ENCODE assay signal across 31 cellular contexts in the genomic region with DNA sequence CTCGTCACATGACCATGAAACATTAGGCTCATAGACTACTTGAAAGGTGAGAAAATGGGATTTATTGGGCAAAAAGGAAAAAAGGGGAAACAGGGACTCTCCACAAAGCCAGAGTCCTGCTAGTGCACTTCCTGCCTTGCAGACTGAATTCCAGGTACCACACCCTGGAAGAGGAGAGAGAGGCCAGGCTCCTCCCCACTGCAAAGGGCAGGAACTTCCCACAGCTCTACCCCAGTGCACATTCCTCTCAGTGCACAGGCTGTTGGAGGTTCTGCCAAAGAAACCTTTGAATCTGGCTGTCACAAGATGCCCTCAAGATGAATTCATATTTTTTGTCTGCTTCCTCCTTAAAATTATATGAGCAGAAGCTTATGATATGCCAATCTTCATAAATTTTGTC.
DNase-seq lines count a peak whose midpoint lies in the region; ATAC-seq and TF ChIP-seq lines count a peak whose summit lies in the region.
"Had no signal": no experiment of that assay in that cellular context is flagged by ENCODE, and none has a peak within 500 bp of the region (broad histone marks: within the 10 kb centered on the region; RNA-seq: fewer than 3 reads in every experiment).

No MANE protein-coding gene starts in this region.

- H3K27ac Mint-ChIP-seq in WTC11: no peak overlapping the region
- no peak overlapping the region for H3K27ac Mint-ChIP-seq in T-cell
- H3K27ac Mint-ChIP-seq: activated CD4-positive, alpha-beta T cell treated with anti-CD3 and anti-CD28 coated beads, Interleukin-2, amount 10 ng/mL, durations not matched to agents 7 days and 5 days; activated naive CD4-positive, alpha-beta T cell treated with anti-CD3 and anti-CD28 coated beads, Interleukin-2, amount 50 U/mL, for 24 hours; activated T-helper 1 cell treated with anti-CD3 and anti-CD28 coated beads, Interleukin-12 subunit alpha, Interleukin-12 subunit beta, Interleukin-2, Interleukin-4 antibody, amounts not matched to agents 30 ng/mL and 10 ng/mL and 1 ng/mL, durations not matched to agents 14 hours and 24 hours and 36 hours; CD14-positive monocyte; immature natural killer cell had no signal

- no peak for TF ChIP-seq POLR2A in IMR-90 (IDR thresholded peaks at IDR 0.05; ENCODE audit: low read depth, low read length)

- in situ Hi-C loops in IMR-90 (cut with MboI; ENCODE audit: low sequenced_read_pairs): no loop called here

- no peak overlapping the region for H3K18ac ChIP-seq in IMR-90 (ENCODE audit: low read depth, low read length)

- peak overlapping the region; percentile 56 for H2AFZ ChIP-seq in IMR-90 (replicated peaks; ENCODE audit: low read length, poor library complexity)

- intact Hi-C loops in IMR-90 (cut with micrococcal nuclease) (no loop called here), lower lobe of right lung (cut with DNase I) (no loop called here)

- no peak overlapping the region for H2BK120ac ChIP-seq in IMR-90 (ENCODE audit: low read depth, low read length)

- H3K4me1 Mint-ChIP-seq in WTC11 (no peaks in the 10 kb centered on the region), T-cell (no peaks in the 10 kb centered on the region)
- H3K4me1 Mint-ChIP-seq: activated CD4-positive, alpha-beta T cell treated with anti-CD3 and anti-CD28 coated beads, Interleukin-2, amount 10 ng/mL, durations not matched to agents 7 days and 5 days; activated naive CD4-positive, alpha-beta T cell treated with anti-CD3 and anti-CD28 coated beads, Interleukin-2, amount 50 U/mL, for 24 hours; CD14-positive monocyte; central memory CD8-positive, alpha-beta T cell; immature natural killer cell; neural crest cell had no signal

- H3K56ac ChIP-seq in IMR-90 (ENCODE audit: extremely low read depth, insufficient read depth, low read length): no peak overlapping the region

- CTCF ChIA-PET in IMR-90 (lab: Yijun Ruan, JAX): no interaction called here
- CTCF ChIA-PET in WTC11 (lab: Charles Lee): interaction anchor here (0.6 kb wide), 1 partner anchor 350 kb away, joined by 3 read pairs; no protein-coding TSS in a partner anchor
- CTCF ChIA-PET in T-cell (lab: Charles Lee): no interaction called here

- no peak overlapping the region for H4K8ac ChIP-seq in IMR-90 (ENCODE audit: low read depth in 2 of 2, low read length in 2 of 2)

- no peaks in the 10 kb centered on the region for H3K9me1 ChIP-seq in IMR-90 (ENCODE audit: insufficient read depth, low read length)

- ATAC-seq in IMR-90 (ENCODE audit: low read depth): no peak
- peak; percentile 75 for ATAC-seq in WTC11
- ATAC-seq in lower lobe of right lung: peak; percentile 66 to 72
- no peak for ATAC-seq in GM19328 (IDR thresholded peaks at IDR 0.05; ENCODE audit: unreplicated experiment)
- no peak for ATAC-seq in GM19452 (IDR thresholded peaks at IDR 0.05; ENCODE audit: unreplicated experiment)
- no peak for ATAC-seq in T-cell (replicated peaks in 1 of 4)
- ATAC-seq: GM12878 had no signal

- H3K4me3 ChIP-seq in IMR-90 (ENCODE audit: insufficient read depth, low read depth, low read length) (no peak overlapping the region), lower lobe of right lung (no peak overlapping the region)
- H3K4me3 ChIP-seq: dorsolateral prefrontal cortex, GM12878, prostate gland, smooth muscle cell, thoracic aorta had no signal

- H3K4ac ChIP-seq in IMR-90 (ENCODE audit: low read depth, low read length): no peak overlapping the region

- BruUV-seq in IMR-90 (replicated peaks; lab: Mats Ljungman, UMichigan): no TSS peak

- no peaks in the 10 kb centered on the region for H4K20me1 ChIP-seq in IMR-90 (ENCODE audit: insufficient read depth, low read length)

- H3K9ac ChIP-seq in IMR-90 (ENCODE audit: low read depth, low read length): no peak overlapping the region

- H2AK9ac ChIP-seq in IMR-90 (replicated peaks; ENCODE audit: low read depth, low read length, poor library complexity): no peak overlapping the region

- H3K14ac ChIP-seq in IMR-90 (replicated peaks; ENCODE audit: low read depth, low read length): no peak overlapping the region

- H4K91ac ChIP-seq in IMR-90 (ENCODE audit: insufficient read depth, low read depth, low read length): no peak overlapping the region; the same call in 1 of the 2 replicates

- H3K79me1 ChIP-seq in IMR-90 (ENCODE audit: low read depth in 1 of 2, low read length in 2 of 2): no peaks in the 10 kb centered on the region

- H3K27ac ChIP-seq in IMR-90 (ENCODE audit: insufficient read depth, low read length): no peak overlapping the region
- no peak overlapping the region for H3K27ac ChIP-seq in lower lobe of right lung
- H3K27ac ChIP-seq: dorsolateral prefrontal cortex, epithelial cell of prostate, prostate gland, thoracic aorta had no signal

- H3K9me3 ChIP-seq in IMR-90 (ENCODE audit: control insufficient read depth, insufficient read depth, low read length) (no peaks in the 10 kb centered on the region), lower lobe of right lung (no peaks in the 10 kb centered on the region)
- H3K9me3 ChIP-seq: prostate gland, thoracic aorta had no signal

- WGBS in IMR-90 (ENCODE audit: extremely low coverage in 2 of 2, insufficient read length in 1 of 2), 2 experiments: no CpG with 5 or more reads among the region's 1 CpG

- H2BK15ac ChIP-seq in IMR-90 (ENCODE audit: low read depth, low read length): no peak overlapping the region

- H3K36me3 Mint-ChIP-seq in WTC11 (peaks cover 5% of the 10 kb centered on the region), T-cell (no peaks in the 10 kb centered on the region)
- H3K36me3 Mint-ChIP-seq: activated naive CD4-positive, alpha-beta T cell treated with anti-CD3 and anti-CD28 coated beads, Interleukin-2, amount 50 U/mL, for 24 hours; CD14-positive monocyte; immature natural killer cell had no signal

- TF ChIP-seq RAD21 in IMR-90 (IDR thresholded peaks at IDR 0.05; ENCODE audit: low read length): no peak

- H3K9me3 Mint-ChIP-seq in WTC11 (peaks cover 17% of the 10 kb centered on the region), T-cell (no peaks in the 10 kb centered on the region)
- H3K9me3 Mint-ChIP-seq: activated CD4-positive, alpha-beta T cell treated with anti-CD3 and anti-CD28 coated beads, Interleukin-2, amount 10 ng/mL, durations not matched to agents 7 days and 5 days; activated naive CD4-positive, alpha-beta T cell treated with anti-CD3 and anti-CD28 coated beads, Interleukin-2, amount 50 U/mL, for 24 hours; activated T-helper 1 cell treated with anti-CD3 and anti-CD28 coated beads, Interleukin-12 subunit alpha, Interleukin-12 subunit beta, Interleukin-2, Interleukin-4 antibody, amounts not matched to agents 30 ng/mL and 10 ng/mL and 1 ng/mL, durations not matched to agents 14 hours and 24 hours and 36 hours; central memory CD8-positive, alpha-beta T cell had no signal

- H3K36me3 ChIP-seq in IMR-90 (ENCODE audit: control insufficient read depth, insufficient read depth, low read length) (no peaks in the 10 kb centered on the region), lower lobe of right lung (no peaks in the 10 kb centered on the region)
- H3K36me3 ChIP-seq: prostate gland, thoracic aorta had no signal

- no peak overlapping the region for H2AK5ac ChIP-seq in IMR-90 (ENCODE audit: low read depth, low read length)

- no peak overlapping the region for H3K23ac ChIP-seq in IMR-90 (ENCODE audit: low read depth, low read length)

- H2BK20ac ChIP-seq in IMR-90 (ENCODE audit: low read depth, low read length): no peak overlapping the region

- H3K27me3 ChIP-seq in IMR-90 (ENCODE audit: control insufficient read depth, insufficient read depth, low read length): no peaks in the 10 kb centered on the region
- H3K27me3 ChIP-seq in lower lobe of right lung (ENCODE audit: low read depth): no peaks in the 10 kb centered on the region
- H3K27me3 ChIP-seq: dorsolateral prefrontal cortex had no signal

- H2BK5ac ChIP-seq in IMR-90 (ENCODE audit: low read depth, low read length, poor library complexity, severe bottlenecking): no peak overlapping the region

- DNase-seq in Daoy (ENCODE audit: low read depth) (peak; percentile 4), IMR-90 (no peak), WTC11 (ENCODE audit: low spot score) (no peak), lower lobe of right lung (no peak), Kasumi-1 (lab: John Stamatoyannopoulos, UW) (no peak), T-cell (no peak)
- DNase-seq: activated CD4-positive, alpha-beta T cell treated with anti-CD3 and anti-CD28 coated beads, Interleukin-2, amount 10 ng/mL, durations not matched to agents 7 days and 5 days; aorta; dorsolateral prefrontal cortex; foreskin fibroblast; immature natural killer cell; MM.1S; NCI-H1436; NCI-H345; OCI-M1; SHP77 treated with DMSO at 0.1 percent for 48 hours; stimulated activated CD4-positive, alpha-beta T cell treated with anti-CD3 and anti-CD28 coated beads, Interleukin-4, amount 100 ng/mL, for 1 hour; stimulated activated naive CD4-positive, alpha-beta T cell; T-helper 2 cell had no signal

- H3K27me3 Mint-ChIP-seq in WTC11 (ENCODE audit: low read depth) (no peaks in the 10 kb centered on the region), T-cell (peaks cover 2 to 3% of the 10 kb centered on the region in 2 donors)
- H3K27me3 Mint-ChIP-seq: activated CD4-positive, alpha-beta T cell treated with anti-CD3 and anti-CD28 coated beads, Interleukin-2, amount 10 ng/mL, durations not matched to agents 7 days and 5 days; activated naive CD4-positive, alpha-beta T cell treated with anti-CD3 and anti-CD28 coated beads, Interleukin-2, amount 50 U/mL, for 24 hours had no signal

- no peak overlapping the region for H3K4me3 Mint-ChIP-seq in WTC11
- no peak overlapping the region for H3K4me3 Mint-ChIP-seq in T-cell
- H3K4me3 Mint-ChIP-seq: activated CD4-positive, alpha-beta T cell treated with anti-CD3 and anti-CD28 coated beads, Interleukin-2, amount 10 ng/mL, durations not matched to agents 7 days and 5 days; activated naive CD4-positive, alpha-beta T cell treated with anti-CD3 and anti-CD28 coated beads, Interleukin-2, amount 50 U/mL, for 24 hours; activated T-helper 1 cell treated with anti-CD3 and anti-CD28 coated beads, Interleukin-12 subunit alpha, Interleukin-12 subunit beta, Interleukin-2, Interleukin-4 antibody, amounts not matched to agents 30 ng/mL and 10 ng/mL and 1 ng/mL, durations not matched to agents 14 hours and 24 hours and 36 hours; CD14-positive monocyte; central memory CD8-positive, alpha-beta T cell; immature natural killer cell; neural crest cell had no signal

- no peak overlapping the region for H3K4me2 ChIP-seq in IMR-90 (ENCODE audit: low read depth, low read length)
- H3K4me2 ChIP-seq: smooth muscle cell had no signal

- POLR2A ChIA-PET in IMR-90 (lab: Charles Lee; ENCODE audit: unreplicated experiment): no interaction called here
- POLR2A ChIA-PET in WTC11 (lab: Charles Lee): no interaction called here
- POLR2A ChIA-PET in T-cell (lab: Charles Lee): no interaction called here

- TF ChIP-seq CTCF in IMR-90 (conservative IDR thresholded peaks at IDR 0.05; ENCODE audit: low read depth, low read length): no peak
- TF ChIP-seq CTCF in WTC11 (IDR thresholded peaks at IDR 0.05): no peak
- no peak for TF ChIP-seq CTCF in lower lobe of right lung (IDR thresholded peaks at IDR 0.05)

- dilution Hi-C loops in IMR-90 (cut with HindIII; ENCODE audit: low sequenced_read_pairs, unreplicated experiment): no loop called here

- H3K4me1 ChIP-seq in IMR-90 (ENCODE audit: control insufficient read depth, insufficient read depth, low read length): no peaks in the 10 kb centered on the region; the same call in 1 of the 2 replicates
- no peaks in the 10 kb centered on the region for H3K4me1 ChIP-seq in lower lobe of right lung
- H3K4me1 ChIP-seq: prostate gland had no signal

- H4K5ac ChIP-seq in IMR-90 (ENCODE audit: low read depth, low read length): no peak overlapping the region

Comparison
In these comparisons a context has a peak if more than half of its experiments do, and no peak if none do; other contexts are left out.
1. ATAC-seq: peak in WTC11 (single experiment) and lower lobe of right lung (2 of 2); none in IMR-90 (single experiment), GM19328 (single experiment), GM19452 (single experiment) and T-cell (0 of 4).